9 cellular contexts compared by ENCODE assay signal in the genomic region with DNA sequence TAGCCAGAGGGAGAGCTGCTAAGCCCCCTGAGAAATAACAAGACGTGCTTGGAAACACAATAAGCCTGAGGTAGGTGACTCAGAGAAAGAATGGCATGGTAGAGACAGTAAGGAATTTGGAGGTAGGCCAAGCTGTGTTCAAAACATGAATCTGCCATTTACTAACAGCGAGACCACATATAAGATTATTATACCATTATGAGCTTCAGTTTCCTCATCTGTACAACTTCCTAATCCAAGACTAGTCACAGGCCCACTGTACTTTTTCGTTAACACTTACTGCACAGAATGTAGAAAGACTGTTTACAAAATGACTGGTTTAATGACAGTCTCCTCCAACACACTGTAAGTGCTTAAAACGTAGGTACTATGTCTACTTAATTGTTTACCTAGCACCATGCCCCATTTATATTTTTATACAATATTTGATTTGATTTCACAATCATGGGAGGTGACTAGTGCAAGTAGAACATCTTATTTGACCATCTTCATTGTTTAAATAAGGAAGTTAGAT. TPM values are rescaled to one million over a fixed set of nuclear protein-coding genes. Genes with fewer than 3 reads are reported as not detected.
DNase-seq lines count a peak whose midpoint lies in the region; ATAC-seq and TF ChIP-seq lines count a peak whose summit lies in the region.
"Had no signal": no experiment of that assay in that cellular context is flagged by ENCODE, and none has a peak within 500 bp of the region (broad histone marks: within the 10 kb centered on the region; RNA-seq: fewer than 3 reads in every experiment).

No MANE protein-coding gene starts in this region.

- H3K79me1 ChIP-seq in mesenchymal stem cell (replicated peaks; ENCODE audit: low read length, poor library complexity, severe bottlenecking) = no peaks in the 10 kb centered on the region

- H3K27ac ChIP-seq in 22Rv1 (peak overlapping the region; percentile 49), HUES64 (ENCODE audit: low read depth, low read length) (peak overlapping the region; percentile 24; the same call in 1 of the 2 replicates), breast epithelium (peak overlapping the region; percentile 62 to 82), mesenchymal stem cell (ENCODE audit: low read length, poor library complexity, severe bottlenecking) (peak overlapping the region; percentile 73), ovary (peak overlapping the region in 1 of 2 donors; percentile 51)

- peak overlapping the region; percentile 21 for H3K4me2 ChIP-seq in mesenchymal stem cell (ENCODE audit: low read length, poor library complexity, severe bottlenecking)

- in situ Hi-C loops in GM13976 (cut with MboI; ENCODE audit: low sequenced_read_pairs, unreplicated experiment) = no loop called here

- TF ChIP-seq CTCF in 22Rv1 (IDR thresholded peaks at IDR 0.05) (no peak), breast epithelium (IDR thresholded peaks at IDR 0.05) (no peak), ovary (IDR thresholded peaks at IDR 0.05) (no peak), GM13976 (IDR thresholded peaks at IDR 0.05; ENCODE audit: borderline replicate concordance, control extremely low read depth, extremely low read depth, insufficient read depth, missing control alignments) (no peak)

- no peak for TF ChIP-seq POLR2A in breast epithelium (IDR thresholded peaks at IDR 0.05)
- TF ChIP-seq POLR2A in ovary (IDR thresholded peaks at IDR 0.05) = no peak

- no peak overlapping the region for H3K4ac ChIP-seq in mesenchymal stem cell (ENCODE audit: low read depth in 1 of 2, low read length in 2 of 2)

- H2BK15ac ChIP-seq in mesenchymal stem cell (ENCODE audit: low read depth, poor library complexity, severe bottlenecking) = no peak overlapping the region

- H3K4me3 ChIP-seq in HUES64 (ENCODE audit: low read length) (no peak overlapping the region), breast epithelium (no peak overlapping the region), mesenchymal stem cell (ENCODE audit: insufficient read depth in 1 of 2, low read depth in 1 of 2, low read length in 2 of 2) (peak overlapping the region in 1 of 2 experiments; percentile 7), ovary (no peak overlapping the region)

- H3K23ac ChIP-seq in mesenchymal stem cell (ENCODE audit: low read length in 2 of 2) = no peak overlapping the region

- H4K8ac ChIP-seq in mesenchymal stem cell (ENCODE audit: low read length) = no peak overlapping the region

- H2AFZ ChIP-seq in mesenchymal stem cell (ENCODE audit: low read depth, low read length) = no peak overlapping the region

- H2AK5ac ChIP-seq in mesenchymal stem cell (ENCODE audit: low read length, severe bottlenecking) = no peak overlapping the region

- no peak overlapping the region for H2BK12ac ChIP-seq in mesenchymal stem cell (ENCODE audit: low read length in 2 of 2)

- no peak for TF ChIP-seq EP300 in ovary (IDR thresholded peaks at IDR 0.05)

- H2BK5ac ChIP-seq in mesenchymal stem cell (ENCODE audit: low read depth, low read length, poor library complexity, severe bottlenecking) = no peak overlapping the region

- ATAC-seq in HG02588 (IDR thresholded peaks at IDR 0.05; ENCODE audit: unreplicated experiment) = no peak

- H3K4me1 ChIP-seq in HUES64 (ENCODE audit: insufficient read depth, low read length) = peaks cover 26% of the 10 kb centered on the region
- peaks cover 4 to 28% of the 10 kb centered on the region in 2 donors for H3K4me1 ChIP-seq in breast epithelium
- H3K4me1 ChIP-seq in mesenchymal stem cell (ENCODE audit: control insufficient read depth, insufficient read depth, low read depth, low read length) = no peaks in the 10 kb centered on the region
- peaks cover 3% of the 10 kb centered on the region for H3K4me1 ChIP-seq in ovary (ENCODE audit: insufficient read depth)

- no peak overlapping the region for H3K14ac ChIP-seq in mesenchymal stem cell (ENCODE audit: low read length in 2 of 2)

- no peak overlapping the region for H2BK120ac ChIP-seq in mesenchymal stem cell (ENCODE audit: low read depth, low read length)

- 82% methylated on average over 4 of the region's 4 CpGs for WGBS in HUES64
- 50% methylated on average over 2 of the region's 4 CpGs for WGBS in mesenchymal stem cell
- WGBS in ovary, 3 donors = 53 to 68% (median 59%) methylated on average over 4 of the region's 4 CpGs

- no peaks in the 10 kb centered on the region for H3K27me3 ChIP-seq in HUES64 (ENCODE audit: insufficient read depth, low read length)
- H3K27me3 ChIP-seq in breast epithelium = no peaks in the 10 kb centered on the region
- no peaks in the 10 kb centered on the region for H3K27me3 ChIP-seq in mesenchymal stem cell (ENCODE audit: control insufficient read depth in 1 of 2, insufficient read depth in 1 of 2, low read length in 2 of 2)
- H3K27me3 ChIP-seq in ovary = no peaks in the 10 kb centered on the region

- DNase-seq in breast epithelium (ENCODE audit: low spot score in 2 of 2) (no peak), mesenchymal stem cell (peak; percentile 82), OCI-M2 (lab: John Stamatoyannopoulos, UW; ENCODE audit: unreplicated experiment) (no peak), ovary (no peak), GM13976 (ENCODE audit: low spot score) (no peak)
- DNase-seq: activated CD8-positive, alpha-beta memory T cell treated with anti-CD3 and anti-CD28 coated beads, Interleukin-2, amount 50 U/mL, for 4 hours had no signal

- intact Hi-C loops in breast epithelium (cut with DNase I; ENCODE audit: low total_unique reads) = no loop called here
- intact Hi-C loops in ovary (cut with DNase I) = no loop called here

- no peak overlapping the region for H4K91ac ChIP-seq in mesenchymal stem cell (ENCODE audit: low read length)

- H3K9ac ChIP-seq in HUES64 (ENCODE audit: low read depth, low read length) = peak overlapping the region; percentile 28; the same call in 1 of the 2 replicates
- H3K9ac ChIP-seq in mesenchymal stem cell (ENCODE audit: low read length) = peak overlapping the region; percentile 87

- H3K9me3 ChIP-seq in HUES64 (ENCODE audit: insufficient read depth, low read depth, low read length) (no peaks in the 10 kb centered on the region), breast epithelium (no peaks in the 10 kb centered on the region), mesenchymal stem cell (ENCODE audit: control insufficient read depth, low read length) (no peaks in the 10 kb centered on the region), ovary (no peaks in the 10 kb centered on the region)

- H3K18ac ChIP-seq in mesenchymal stem cell (ENCODE audit: low read depth in 1 of 2, low read length in 2 of 2) = peak overlapping the region; percentile 68 to 69

- no peaks in the 10 kb centered on the region for H3K36me3 ChIP-seq in HUES64 (ENCODE audit: insufficient read depth, low read length)
- peaks cover 7% of the 10 kb centered on the region for H3K36me3 ChIP-seq in breast epithelium
- H3K36me3 ChIP-seq in mesenchymal stem cell (ENCODE audit: control insufficient read depth in 1 of 2, insufficient read depth in 2 of 2, low read depth in 1 of 2, low read length in 2 of 2) = peaks cover 0 to 54% of the 10 kb centered on the region in 2 experiments
- no peaks in the 10 kb centered on the region for H3K36me3 ChIP-seq in ovary

RNA-seq across cellular contexts. Expression of a gene that starts 25.7 kb away (rescaled TPM):
- 3.6 TPM for polyA plus RNA-seq in HUES64 (2013, experiment 1 of 2)
- polyA plus RNA-seq in HUES64 (2013, experiment 2 of 2) = 5.8 TPM
- total RNA-seq in breast epithelium = 100 to 1,000 TPM; 157 to 215 (median 168) TPM
- polyA plus RNA-seq in mesenchymal stem cell (2013, experiment 1 of 2) = 12.8 TPM
- 12.2 TPM for polyA plus RNA-seq in mesenchymal stem cell (2013, experiment 2 of 2)
- 10 to 100 TPM; 21.3 to 74.6 (median 30.9) TPM for total RNA-seq in ovary
- 10 to 100 TPM; 28.4 to 31.2 TPM for polyA plus RNA-seq in ovary
